ENCODE assay signal across 22 cellular contexts in genomic region chr2:42575458-42576064, GRCh38. TPM values are rescaled to one million over a fixed set of nuclear protein-coding genes. Genes with fewer than 3 reads are reported as not detected.
DNase-seq lines count a peak whose midpoint lies in the region; ATAC-seq lines count a peak whose summit lies in the region.
"Had no signal": no experiment of that assay in that cellular context is flagged by ENCODE, and none has a peak within 500 bp of the region (broad histone marks: within the 10 kb centered on the region; RNA-seq: fewer than 3 reads in every experiment).

No MANE protein-coding gene starts in this region.

- peak; percentile 16 for DNase-seq in activated CD4-positive, alpha-beta T cell treated with anti-CD3 and anti-CD28 coated beads for 36 hours
- no peak for DNase-seq in activated CD4-positive, alpha-beta T cell treated with anti-CD3 and anti-CD28 coated beads, Interleukin-2, amount 50 U/mL, for 1 hour
- DNase-seq in central memory CD8-positive, alpha-beta T cell (ENCODE audit: low spot score in 2 of 2) = no peak
- DNase-seq in HAP-1 (ENCODE audit: low spot score in 2 of 2) (no peak), hypothalamus (lab: John Stamatoyannopoulos, UW) (no peak), COR-L47 (lab: John Stamatoyannopoulos, UW) (no peak)
- DNase-seq: activated CD4-positive, alpha-beta T cell treated with anti-CD3 and anti-CD28 coated beads, Interleukin-2, amount 50 U/mL, for 4 hours; adrenal gland; CD4-positive, alpha-beta memory T cell; cerebellar nuclear complex; foreskin keratinocyte; mammary epithelial cell; MM.1S; NCI-H2107; NCI-H774; RPMI8226; stimulated activated CD4-positive, alpha-beta T cell treated with anti-CD3 and anti-CD28 coated beads, Interleukin-4, amount 100 ng/mL, for 1 hour had no signal

- H3K27ac ChIP-seq in HUES64 (ENCODE audit: low read depth, low read length) = 0 out of 2 replicates have a peak overlapping the region, but pooled peaks have one; percentile 29
- H3K27ac ChIP-seq: 22Rv1, foreskin keratinocyte had no signal

- CTCF ChIA-PET in activated CD4-positive, alpha-beta T cell treated with anti-CD3 and anti-CD28 coated beads for 36 hours (lab: Charles Lee) = interaction anchor here (0.6 to 1.2 kb wide), 4 partner anchors 9 to 1037 kb away, joined by 3 to 4 read pairs (median 3); no protein-coding TSS in a partner anchor

- in situ Hi-C loops in HAP-1 (cut with MboI; ENCODE audit: low sequenced_read_pairs) = no loop called here

- no peaks in the 10 kb centered on the region for H3K27me3 Mint-ChIP-seq in activated CD4-positive, alpha-beta T cell treated with anti-CD3 and anti-CD28 coated beads for 36 hours
- H3K27me3 Mint-ChIP-seq in central memory CD8-positive, alpha-beta T cell = no peaks in the 10 kb centered on the region
- H3K27me3 Mint-ChIP-seq: CD4-positive, alpha-beta memory T cell had no signal

- ATAC-seq in activated CD4-positive, alpha-beta T cell treated with anti-CD3 and anti-CD28 coated beads for 36 hours = peak; percentile 89
- ATAC-seq in GM19395 (IDR thresholded peaks at IDR 0.05; ENCODE audit: unreplicated experiment) = peak; percentile 70
- ATAC-seq in central memory CD8-positive, alpha-beta T cell (replicated peaks; ENCODE audit: extremely low read depth, poor library complexity, severe bottlenecking) = peak; percentile 43
- ATAC-seq: foreskin keratinocyte, HCT116, sciatic nerve had no signal

- H3K4me3 Mint-ChIP-seq in activated CD4-positive, alpha-beta T cell treated with anti-CD3 and anti-CD28 coated beads for 36 hours = no peak overlapping the region
- H3K4me3 Mint-ChIP-seq in central memory CD8-positive, alpha-beta T cell = no peak overlapping the region

- no peaks in the 10 kb centered on the region for H3K9me3 Mint-ChIP-seq in activated CD4-positive, alpha-beta T cell treated with anti-CD3 and anti-CD28 coated beads for 36 hours (ENCODE audit: low read depth)
- no peaks in the 10 kb centered on the region for H3K9me3 Mint-ChIP-seq in central memory CD8-positive, alpha-beta T cell
- H3K9me3 Mint-ChIP-seq: CD4-positive, alpha-beta memory T cell had no signal

- intact Hi-C loops in activated CD4-positive, alpha-beta T cell treated with anti-CD3 and anti-CD28 coated beads for 36 hours (cut with DNase I, micrococcal nuclease) = no loop called here

- H3K27me3 ChIP-seq in HUES64 (ENCODE audit: insufficient read depth, low read length) (no peaks in the 10 kb centered on the region), HAP-1 (ENCODE audit: low read depth) (no peaks in the 10 kb centered on the region)
- H3K27me3 ChIP-seq: adrenal gland, foreskin keratinocyte had no signal

- no peaks in the 10 kb centered on the region for H3K4me1 ChIP-seq in HUES64 (ENCODE audit: insufficient read depth, low read length)
- H3K4me1 ChIP-seq in HAP-1 = no peaks in the 10 kb centered on the region; the same call in 1 of the 2 replicates

- H3K9me3 ChIP-seq in HUES64 (ENCODE audit: insufficient read depth, low read depth, low read length) (no peaks in the 10 kb centered on the region), HAP-1 (no peaks in the 10 kb centered on the region)
- H3K9me3 ChIP-seq: adrenal gland had no signal

- peaks cover 43% of the 10 kb centered on the region for H3K36me3 Mint-ChIP-seq in activated CD4-positive, alpha-beta T cell treated with anti-CD3 and anti-CD28 coated beads for 36 hours (ENCODE audit: low read depth)
- peaks cover 21% of the 10 kb centered on the region for H3K36me3 Mint-ChIP-seq in central memory CD8-positive, alpha-beta T cell (ENCODE audit: insufficient read depth)

- peak overlapping the region; percentile 63 for H3K27ac Mint-ChIP-seq in activated CD4-positive, alpha-beta T cell treated with anti-CD3 and anti-CD28 coated beads for 36 hours
- peak overlapping the region; percentile 19 for H3K27ac Mint-ChIP-seq in central memory CD8-positive, alpha-beta T cell (ENCODE audit: low read depth)

- POLR2A ChIA-PET in activated CD4-positive, alpha-beta T cell treated with anti-CD3 and anti-CD28 coated beads for 36 hours (lab: Charles Lee) = interaction anchor here (0.6 to 0.7 kb wide), 2 partner anchors 39 to 86 kb away, joined by 3 to 4 read pairs; no protein-coding TSS in a partner anchor

- H3K4me1 Mint-ChIP-seq in activated CD4-positive, alpha-beta T cell treated with anti-CD3 and anti-CD28 coated beads for 36 hours = peaks cover 35% of the 10 kb centered on the region
- H3K4me1 Mint-ChIP-seq in central memory CD8-positive, alpha-beta T cell = peaks cover 27% of the 10 kb centered on the region

- WGBS in HUES64 = 93% methylated on average over 3 of the region's 3 CpGs

- no peak overlapping the region for H3K9ac ChIP-seq in HUES64 (ENCODE audit: low read depth, low read length)

- H3K36me3 ChIP-seq in HUES64 (ENCODE audit: insufficient read depth, low read length) = peaks cover 88% of the 10 kb centered on the region
- peaks cover 85% of the 10 kb centered on the region for H3K36me3 ChIP-seq in HAP-1 (replicated peaks)

- H3K4me3 ChIP-seq in HUES64 (ENCODE audit: low read length) = no peak overlapping the region
- H3K4me3 ChIP-seq in HAP-1 = no peak overlapping the region
- H3K4me3 ChIP-seq: adrenal gland had no signal

RNA-seq across cellular contexts. Expression of gene MTA3, which starts 7.1 kb away (rescaled TPM):
- 10 to 100 TPM; 45.0 to 58.6 TPM for total RNA-seq in activated CD4-positive, alpha-beta T cell treated with anti-CD3 and anti-CD28 coated beads for 36 hours
- 106 TPM for polyA plus RNA-seq in HUES64 (2013, experiment 1 of 2)
- polyA plus RNA-seq in HUES64 (2013, experiment 2 of 2) = 111 TPM
